31 cellular contexts compared by ENCODE assay signal in the genomic region with DNA sequence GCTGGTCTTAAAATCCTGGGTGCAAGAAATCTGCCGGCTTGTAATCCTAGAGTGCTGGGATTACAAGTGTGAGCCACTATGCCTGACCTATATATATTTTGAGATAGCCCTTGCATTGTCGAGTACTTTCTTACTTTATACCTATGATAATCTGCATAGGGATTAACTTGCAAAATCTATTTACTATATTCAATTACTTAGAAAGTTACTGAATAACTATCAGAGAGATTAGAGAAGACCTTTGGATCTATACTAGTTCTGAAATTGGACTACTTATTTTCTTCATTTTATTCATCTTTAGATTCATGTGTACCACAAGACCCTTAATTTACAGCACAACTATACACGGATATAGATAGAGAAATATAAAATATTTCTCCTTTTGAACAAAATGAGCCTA.
"Had no signal": no experiment of that assay in that cellular context is flagged by ENCODE, and none has a peak within 500 bp of the region (broad histone marks: within the 10 kb centered on the region; RNA-seq: fewer than 3 reads in every experiment).

No MANE protein-coding gene starts in this region.

- FAIRE-seq: astrocyte, bronchial epithelial cell had no signal

- H3K9me3 ChIP-seq: adrenal gland, ascending aorta, body of pancreas had no signal

- H3K27me3 ChIP-seq: adrenal gland, ascending aorta, body of pancreas, brain microvascular endothelial cell, breast epithelium, cardiac muscle cell had no signal

- H3K4me3 ChIP-seq: adrenal gland, ascending aorta, body of pancreas, breast epithelium, cardiac muscle cell had no signal

- H3K27ac ChIP-seq: adrenal gland, ascending aorta, body of pancreas, brain microvascular endothelial cell, breast epithelium, cardiac muscle cell had no signal

- H3K36me3 ChIP-seq: adrenal gland, ascending aorta, brain microvascular endothelial cell, breast epithelium, cardiac muscle cell had no signal

- DNase-seq: activated effector memory CD4-positive, alpha-beta T cell treated with anti-CD3 and anti-CD28 coated beads, Interleukin-2, amount 50 U/mL, for 16 hours; activated gamma-delta T cell; activated gamma-delta T cell treated with Interleukin-2 at 50 U/mL for 16 hours; activated naive CD4-positive, alpha-beta T cell; activated naive CD4-positive, alpha-beta T cell treated with anti-CD3 and anti-CD28 coated beads for 36 hours; activated naive CD4-positive, alpha-beta T cell treated with anti-CD3 and anti-CD28 coated beads, Interleukin-2, amount 10 ng/mL, durations not matched to agents 7 days and 5 days; activated naive CD4-positive, alpha-beta T cell treated with anti-CD3 and anti-CD28 coated beads, Interleukin-2, amount 50 U/mL, for 16 hours; activated naive CD4-positive, alpha-beta T cell treated with Interleukin-2 at 50 U/mL for 16 hours; activated naive CD8-positive, alpha-beta T cell treated with anti-CD3 and anti-CD28 coated beads for 36 hours; activated naive CD8-positive, alpha-beta T cell treated with anti-CD3 and anti-CD28 coated beads, Interleukin-2, amount 10 ng/mL, durations not matched to agents 7 days and 5 days; activated naive CD8-positive, alpha-beta T cell treated with anti-CD3 and anti-CD28 coated beads, Interleukin-2, amount 50 U/mL, for 24 hours; activated T-cell treated with anti-CD3 and anti-CD28 coated beads, Interleukin-2, amount 50 U/mL, for 1 hour; activated T-cell treated with anti-CD3 and anti-CD28 coated beads, Interleukin-2, amount 50 U/mL, for 24 hours; activated T-cell treated with anti-CD3 and anti-CD28 coated beads, Interleukin-2, amount 50 U/mL, for 4 hours; activated T-cell treated with anti-CD3 and anti-CD28 coated beads, Interleukin-2, amount 50 U/mL, for 48 hours; activated T-cell treated with anti-CD3 and anti-CD28 coated beads, Interleukin-2, amount 50 U/mL, for 72 hours; adrenal gland; amniotic stem cell; amygdala; anterior cingulate cortex; aorta; body of pancreas; brain microvascular endothelial cell; caudate nucleus; central memory CD4-positive, alpha-beta T cell; cerebellar nuclear complex had no signal

- H3K4me1 ChIP-seq: adrenal gland, ascending aorta, body of pancreas, breast epithelium had no signal
